Comparison of ENCODE assay signal across 25 cellular contexts in genomic region chr1:116335847-116336246, GRCh38.
"Had no signal": no experiment of that assay in that cellular context is flagged by ENCODE, and none has a peak within 500 bp of the region (broad histone marks: within the 10 kb centered on the region; RNA-seq: fewer than 3 reads in every experiment).

No MANE protein-coding gene starts in this region.

- H3K36me3 ChIP-seq: heart left ventricle, pancreas, uterus, WERI-Rb-1 had no signal

- H3K27ac ChIP-seq: heart left ventricle, pancreas, psoas muscle, testis, uterus, WERI-Rb-1 had no signal

- H3K4me3 Mint-ChIP-seq: activated naive CD8-positive, alpha-beta T cell; endodermal cell; T-helper 1 cell treated with Interleukin-12 subunit alpha and Interleukin-12 subunit beta and Interleukin-4 antibody, amounts not matched to agents 30 μg/mL and 1 μg/mL, for 36 hours had no signal

- H3K27me3 Mint-ChIP-seq: activated naive CD8-positive, alpha-beta T cell had no signal

- H3K36me3 Mint-ChIP-seq: activated naive CD8-positive, alpha-beta T cell; naive thymus-derived CD4-positive, alpha-beta T cell had no signal

- H3K4me1 ChIP-seq: psoas muscle, testis, uterus had no signal

- FAIRE-seq: pancreas had no signal

- H3K27me3 ChIP-seq: body of pancreas, heart left ventricle, pancreas, testis, uterus had no signal

- H3K4me3 ChIP-seq: body of pancreas, heart left ventricle, pancreas, psoas muscle, testis, uterus had no signal

- H3K9me3 Mint-ChIP-seq: endodermal cell; T-helper 1 cell treated with Interleukin-12 subunit alpha and Interleukin-12 subunit beta and Interleukin-4 antibody, amounts not matched to agents 30 μg/mL and 1 μg/mL, for 36 hours had no signal

- H3K27ac Mint-ChIP-seq: activated naive CD8-positive, alpha-beta T cell; endodermal cell; T-helper 1 cell treated with Interleukin-12 subunit alpha and Interleukin-12 subunit beta and Interleukin-4 antibody, amounts not matched to agents 30 μg/mL and 1 μg/mL, for 36 hours had no signal

- H3K9me3 ChIP-seq: body of pancreas, heart left ventricle, pancreas, psoas muscle, testis, uterus had no signal

- ATAC-seq: activated CD4-positive, CD25-positive, alpha-beta regulatory T cell treated with anti-CD3 and anti-CD28 coated beads, Interleukin-2, amount 50 U/mL, for 24 hours; esophagus mucosa; naive thymus-derived CD4-positive, alpha-beta T cell; psoas muscle had no signal

- DNase-seq: activated CD4-positive, alpha-beta T cell treated with anti-CD3 and anti-CD28 coated beads for 48 hours; activated CD4-positive, alpha-beta T cell treated with anti-CD3 and anti-CD28 coated beads, Interleukin-2, amount 50 U/mL, for 48 hours; activated CD8-positive, alpha-beta memory T cell treated with anti-CD3 and anti-CD28 coated beads for 24 hours; activated effector memory CD4-positive, alpha-beta T cell treated with Interleukin-2 at 50 U/mL for 16 hours; activated naive CD4-positive, alpha-beta T cell treated with Interleukin-2 at 50 U/mL for 16 hours; aorta; body of pancreas; endodermal cell; foreskin fibroblast; heart left ventricle; left ventricle myocardium superior; naive thymus-derived CD4-positive, alpha-beta T cell; pancreas; psoas muscle; stimulated activated CD4-positive, alpha-beta T cell treated with anti-CD3 and anti-CD28 coated beads, Interleukin-15, amount 100 ng/mL, for 24 hours; stimulated activated CD4-positive, alpha-beta T cell treated with anti-CD3 and anti-CD28 coated beads, Interleukin-2, amount 100 ng/mL, for 24 hours; stimulated activated naive CD4-positive, alpha-beta T cell; T-helper 9 cell; testis; uterus; WERI-Rb-1 had no signal
